Comparison of ENCODE assay signal across 1 cellular context in genomic region chr3:44309500-44309899, GRCh38.
TF ChIP-seq lines count a peak whose summit lies in the region.

No MANE protein-coding gene starts in this region.

TF ChIP-seq in K562, 482 proteins besides CTCF, POLR2A, EP300 and RAD21 (continued from another document):
- no peak for TF ChIP-seq ZHX1 (conservative IDR thresholded peaks at IDR 0.05; ENCODE audit: low read length)
- no peak for TF ChIP-seq SMARCB1 (IDR thresholded peaks at IDR 0.05; ENCODE audit: insufficient read length, low read depth)
- TF ChIP-seq FOS (IDR thresholded peaks at IDR 0.05; ENCODE audit: extremely low read depth, insufficient read length) = no peak
- TF ChIP-seq MBD1 (CRISPR knock-in tag; IDR thresholded peaks at IDR 0.05) = no peak
- TF ChIP-seq ZNF384 (IDR thresholded peaks at IDR 0.05; ENCODE audit: low read depth, low read length) = no peak
- TF ChIP-seq ZKSCAN1 (IDR thresholded peaks at IDR 0.05; ENCODE audit: low read depth, low read length) = no peak
- TF ChIP-seq GTF2B (IDR thresholded peaks at IDR 0.05; ENCODE audit: extremely low read depth, insufficient read length) = no peak
- TF ChIP-seq SMARCE1 (IDR thresholded peaks at IDR 0.05) = no peak
- no peak for TF ChIP-seq ESRRB (CRISPR knock-in tag; IDR thresholded peaks at IDR 0.05; ENCODE audit: borderline replicate concordance)
- no peak for TF ChIP-seq CBX5 (IDR thresholded peaks at IDR 0.05; ENCODE audit: borderline replicate concordance, low read depth)
- no peak for TF ChIP-seq TCF7L2 (IDR thresholded peaks at IDR 0.05; ENCODE audit: low read depth, low read length)
- no peak for TF ChIP-seq GTF2E2 (tag; IDR thresholded peaks at IDR 0.05)
TF ChIP-seq in K562: peak in this region for 0.
